ENCODE assay signal across 8 cellular contexts in genomic region chr1:93878889-93879586, GRCh38. TPM values are rescaled to one million over a fixed set of nuclear protein-coding genes. Genes with fewer than 3 reads are reported as not detected.
A peak's percentile ranks its signal among the peaks of the same experiment; 100 is the strongest.
DNase-seq lines count a peak whose midpoint lies in the region; ATAC-seq and TF ChIP-seq lines count a peak whose summit lies in the region.

Gene DNTTIP2 (minus strand): TSS chr1:93879206. CDS start chr1:93879148, 58 bp downstream.

- TF ChIP-seq CTCF in CD8-positive, alpha-beta T cell (IDR thresholded peaks at IDR 0.05) = no peak

- H3K36me3 Mint-ChIP-seq in CD8-positive, alpha-beta T cell = peaks cover 48% of the 10 kb centered on the region

- CTCF ChIA-PET in CD8-positive, alpha-beta T cell (lab: Charles Lee) = interaction anchor here (0.6 to 2.4 kb wide), 7 partner anchors 14 to 250 kb away, joined by 3 to 17 read pairs (median 3); partner anchors contain the start of gene GCLM

- H3K27me3 ChIP-seq in CD8-positive, alpha-beta T cell (ENCODE audit: insufficient read depth, low read length) = no peaks in the 10 kb centered on the region

- POLR2A ChIA-PET in CD8-positive, alpha-beta T cell (lab: Charles Lee) = interaction anchor here (0.6 to 3.0 kb wide), 11 partner anchors 9 to 1194 kb away, joined by 3 to 27 read pairs (median 4); partner anchors contain the start of genes DR1, GCLM and MTF2

- H3K4me1 Mint-ChIP-seq in CD8-positive, alpha-beta T cell (ENCODE audit: low read depth) = peaks cover 46% of the 10 kb centered on the region

- H3K4me3 Mint-ChIP-seq in CD8-positive, alpha-beta T cell = peak within 1 kb of the TSS; percentile 95

- peak within 1 kb of the TSS; percentile 98 for H3K27ac Mint-ChIP-seq in CD8-positive, alpha-beta T cell

- H3K27ac ChIP-seq in CD8-positive, alpha-beta T cell (ENCODE audit: low read depth, low read length) = peak within 1 kb of the TSS; percentile 95

- H3K9me3 Mint-ChIP-seq in CD8-positive, alpha-beta T cell = no peaks in the 10 kb centered on the region

- peak within 1 kb of the TSS; percentile 87 for H3K4me3 ChIP-seq in CD8-positive, alpha-beta T cell (ENCODE audit: low read depth, low read length)

- H3K36me3 ChIP-seq in CD8-positive, alpha-beta T cell (ENCODE audit: insufficient read depth, low read length) = peaks cover 26% of the 10 kb centered on the region

- peaks cover 32% of the 10 kb centered on the region for H3K4me1 ChIP-seq in CD8-positive, alpha-beta T cell (ENCODE audit: insufficient read depth, low read length)

- H3K27me3 Mint-ChIP-seq in CD8-positive, alpha-beta T cell (ENCODE audit: low read depth) = no peaks in the 10 kb centered on the region

- intact Hi-C loops in CD8-positive, alpha-beta T cell (cut with DNase I, micrococcal nuclease) = loop anchor here (1.0 to 10.0 kb wide), 8 partner anchors 30 to 1047 kb away; partner anchors contain the start of genes CCDC18 (in 2 of the 2), GCLM (in 2 of the 2), TMED5 (in 2 of the 2) and DR1 (in 1 of the 2)

- no peaks in the 10 kb centered on the region for H3K9me3 ChIP-seq in CD8-positive, alpha-beta T cell (ENCODE audit: low read length)

- peak; percentile 81 for ATAC-seq in CD8-positive, alpha-beta T cell
- ATAC-seq in GM19463 (IDR thresholded peaks at IDR 0.05; ENCODE audit: unreplicated experiment) = peak; percentile 98

- DNase-seq in CD8-positive, alpha-beta T cell = peak; percentile 74 to 91 (median 88)
- DNase-seq in HPDE6-E6E7 (ENCODE audit: extremely low spot score) (peak; percentile 87), lung microvascular endothelial cell (ENCODE audit: low read depth in 2 of 2) (peak; percentile 92 to 95)
- peak; percentile 82 for DNase-seq in NK-92 treated with Interleukin-12 subunit alpha and Interleukin-12 subunit beta, amount 100 ng/mL, for 24 hours (lab: John Stamatoyannopoulos, UW)
- peak; percentile 93 for DNase-seq in activated CD8-positive, alpha-beta memory T cell treated with anti-CD3 and anti-CD28 coated beads for 24 hours
- DNase-seq in effector CD8-positive, alpha-beta T cell (lab: John Stamatoyannopoulos, UW) = peak; percentile 77
- DNase-seq in stimulated activated CD4-positive, alpha-beta T cell treated with anti-CD3 and anti-CD28 coated beads, TNF-alpha, amount 100 ng/mL, for 48 hours (ENCODE audit: low read depth in 3 of 3) = peak; percentile 74 to 85 (median 82)

RNA-seq across cellular contexts. Expression of gene DNTTIP2, which starts in this region (rescaled TPM):
- total RNA-seq in CD8-positive, alpha-beta T cell = 100 to 1,000 TPM; 126 to 130 TPM
- total RNA-seq in lung microvascular endothelial cell = 8.5 and 13.5 TPM in 2 replicates

Comparison
In these comparisons a context has a peak if more than half of its experiments do, and no peak if none do; other contexts are left out.
1. Peak in every context shown above with its lines: DNase-seq, ATAC-seq, H3K4me3 ChIP-seq and H3K27ac ChIP-seq.